Comparison of ENCODE assay signal across 21 cellular contexts in the genomic region with DNA sequence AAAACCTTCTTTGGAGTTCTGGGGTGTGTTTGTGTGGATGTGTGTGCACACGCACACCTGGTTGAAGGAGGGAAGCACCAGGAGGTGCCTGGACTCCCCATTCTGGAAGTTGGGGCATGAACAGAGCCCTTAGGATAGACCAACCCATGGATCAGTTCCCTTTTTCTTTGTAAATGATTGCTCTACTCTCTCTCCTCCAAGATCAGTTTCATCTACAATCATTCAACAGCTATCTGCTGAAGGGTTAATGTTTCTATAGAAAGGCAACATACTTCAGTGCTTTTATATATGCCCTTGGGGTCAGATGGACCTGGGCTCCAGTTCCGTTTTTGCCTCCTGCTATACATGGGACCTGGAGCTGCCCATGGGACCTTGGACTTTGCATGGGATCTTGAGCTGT.
"Had no signal": no experiment of that assay in that cellular context is flagged by ENCODE, and none has a peak within 500 bp of the region (broad histone marks: within the 10 kb centered on the region; RNA-seq: fewer than 3 reads in every experiment).

No MANE protein-coding gene starts in this region.

- FAIRE-seq: endometrium, islet of Langerhans had no signal

- DNase-seq: activated CD4-positive, alpha-beta T cell treated with anti-CD3 and anti-CD28 coated beads, Interleukin-2, amount 50 U/mL, for 4 hours; activated CD4-positive, CD25-positive, alpha-beta regulatory T cell treated with anti-CD3 and anti-CD28 coated beads, Interleukin-2, amount 50 U/mL, for 72 hours; cerebellar nuclear complex; cortex of kidney; erythroblast; foreskin melanocyte; glutamatergic neuron; hippocampal formation; left colon; lower lobe of right lung; naive thymus-derived CD8-positive, alpha-beta T cell; ovary; stimulated activated CD4-positive, alpha-beta T cell treated with anti-CD3 and anti-CD28 coated beads, Interleukin-4, amount 100 ng/mL, for 1 hour; stomach; trophoblast cell had no signal

- H3K9me3 ChIP-seq: lower lobe of right lung, ovary, stomach, vagina had no signal

- H3K4me3 ChIP-seq: lower lobe of right lung, ovary, smooth muscle cell, stomach, vagina had no signal

- H3K27ac ChIP-seq: lower lobe of right lung, ovary, stomach, vagina, VCaP had no signal

- H3K36me3 ChIP-seq: lower lobe of right lung, ovary, stomach, vagina had no signal

- H3K27me3 ChIP-seq: ovary, stomach, vagina had no signal

- ATAC-seq: left colon; lower lobe of right lung; naive thymus-derived CD8-positive, alpha-beta T cell; sciatic nerve had no signal

- H3K4me2 ChIP-seq: smooth muscle cell had no signal

- H3K4me1 ChIP-seq: lower lobe of right lung, stomach, vagina had no signal
